ENCODE assay signal across 8 cellular contexts in the genomic region with DNA sequence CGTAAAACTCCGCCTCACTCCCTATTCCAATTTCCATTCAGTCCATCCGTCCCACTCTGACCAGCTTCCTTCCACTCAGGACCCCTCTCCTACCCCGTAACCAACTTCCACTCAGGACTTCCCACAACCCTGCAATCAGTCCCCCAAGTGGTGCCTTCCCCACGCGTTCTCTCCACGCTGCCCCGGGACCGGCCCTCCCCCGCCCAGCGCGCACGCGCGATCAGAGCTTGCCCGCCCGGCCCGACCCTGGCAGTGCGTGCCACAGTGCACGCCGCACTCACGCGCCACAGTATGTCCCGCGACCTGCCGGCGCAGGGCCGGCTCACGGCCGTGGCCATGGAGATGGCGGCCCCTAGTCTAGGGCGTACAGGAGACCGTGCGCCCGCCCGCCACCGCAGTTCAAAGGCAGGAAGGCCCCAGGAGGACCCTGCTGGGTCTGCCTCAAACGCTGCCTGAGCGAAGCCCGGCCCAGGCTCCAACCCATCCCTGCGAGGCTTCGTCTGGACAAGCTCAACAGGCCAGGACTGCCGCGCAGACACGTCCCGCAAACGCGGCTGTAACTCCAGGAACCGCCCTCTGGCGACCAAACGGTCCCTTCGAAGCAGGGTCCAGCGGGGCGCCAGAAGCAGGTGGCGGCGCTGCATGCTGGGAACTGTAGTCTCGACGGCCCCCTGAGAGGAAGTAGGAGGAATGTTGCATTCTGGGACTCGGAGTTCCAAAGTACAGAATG. TPM values are rescaled to one million over a fixed set of nuclear protein-coding genes. Genes with fewer than 3 reads are reported as not detected.
DNase-seq lines count a peak whose midpoint lies in the region; ATAC-seq, FAIRE-seq and TF ChIP-seq lines count a peak whose summit lies in the region.

A gene with protein sequence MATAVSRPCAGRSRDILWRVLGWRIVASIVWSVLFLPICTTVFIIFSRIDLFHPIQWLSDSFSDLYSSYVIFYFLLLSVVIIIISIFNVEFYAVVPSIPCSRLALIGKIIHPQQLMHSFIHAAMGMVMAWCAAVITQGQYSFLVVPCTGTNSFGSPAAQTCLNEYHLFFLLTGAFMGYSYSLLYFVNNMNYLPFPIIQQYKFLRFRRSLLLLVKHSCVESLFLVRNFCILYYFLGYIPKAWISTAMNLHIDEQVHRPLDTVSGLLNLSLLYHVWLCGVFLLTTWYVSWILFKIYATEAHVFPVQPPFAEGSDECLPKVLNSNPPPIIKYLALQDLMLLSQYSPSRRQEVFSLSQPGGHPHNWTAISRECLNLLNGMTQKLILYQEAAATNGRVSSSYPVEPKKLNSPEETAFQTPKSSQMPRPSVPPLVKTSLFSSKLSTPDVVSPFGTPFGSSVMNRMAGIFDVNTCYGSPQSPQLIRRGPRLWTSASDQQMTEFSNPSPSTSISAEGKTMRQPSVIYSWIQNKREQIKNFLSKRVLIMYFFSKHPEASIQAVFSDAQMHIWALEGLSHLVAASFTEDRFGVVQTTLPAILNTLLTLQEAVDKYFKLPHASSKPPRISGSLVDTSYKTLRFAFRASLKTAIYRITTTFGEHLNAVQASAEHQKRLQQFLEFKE (minus strand): TSS at position 373 of the 730 bp plus-strand sequence. CDS start 35 bp downstream, at position 338.

- H3K36me3 ChIP-seq in astrocyte (ENCODE audit: insufficient read depth, low read length), result no peaks in the 10 kb centered on the region
- no peaks in the 10 kb centered on the region for H3K36me3 ChIP-seq in aorta (ENCODE audit: control insufficient read depth in 1 of 2, insufficient read depth in 2 of 2, low read length in 1 of 2)

- no peaks in the 10 kb centered on the region for H3K27me3 ChIP-seq in astrocyte (ENCODE audit: insufficient read depth, low read length)
- H3K27me3 ChIP-seq in right cardiac atrium (ENCODE audit: control insufficient read depth, insufficient read depth), result no peaks in the 10 kb centered on the region
- H3K27me3 ChIP-seq in aorta (ENCODE audit: control insufficient read depth in 1 of 2, insufficient read depth in 2 of 2, low read length in 1 of 2), result no peaks in the 10 kb centered on the region

- no peaks in the 10 kb centered on the region for H3K27me3 Mint-ChIP-seq in astrocyte (ENCODE audit: low read depth, unreplicated experiment)

- DNase-seq in NCI-H2029 (lab: John Stamatoyannopoulos, UW) (peak; percentile 99), T-helper 22 cell (ENCODE audit: low read depth) (peak; percentile 86), astrocyte (ENCODE audit: low read depth) (peak; percentile 92), right cardiac atrium (peak; percentile 90 to 96 (median 95)), putamen (ENCODE audit: low spot score) (peak; percentile 98), aorta (peak; percentile 93 to 95)

- H3K27ac ChIP-seq in astrocyte (ENCODE audit: low read depth, low read length), result peak within 1 kb of the TSS; percentile 93
- H3K27ac ChIP-seq in right cardiac atrium (ENCODE audit: low read length), result peak within 1 kb of the TSS; percentile 99
- H3K27ac ChIP-seq in aorta (ENCODE audit: low read depth in 1 of 2, low read length in 2 of 2), result peak within 1 kb of the TSS; percentile 88 to 95

- WGBS in right cardiac atrium, result under 1% methylated on average over 59 of the region's 59 CpGs
- WGBS in aorta, 2 donors, result 0 to 1% methylated on average over 58 to 59 of the region's 59 CpGs

- ATAC-seq in GM18505 (IDR thresholded peaks at IDR 0.05; ENCODE audit: unreplicated experiment), result peak; percentile 82
- ATAC-seq in HG02973 (IDR thresholded peaks at IDR 0.05; ENCODE audit: unreplicated experiment), result peak; percentile 82
- peak; percentile 98 to 99 for ATAC-seq in right cardiac atrium
- peak; percentile 98 for ATAC-seq in aorta (ENCODE audit: low FRiP score)

- H3K4me3 Mint-ChIP-seq in astrocyte (ENCODE audit: unreplicated experiment), result peak within 1 kb of the TSS; percentile 96

- peak; percentile 75 for TF ChIP-seq POLR2A in GM18505 (IDR thresholded peaks at IDR 0.05; ENCODE audit: borderline replicate concordance, extremely low read depth, insufficient read depth, insufficient read length)

- peaks cover 23% of the 10 kb centered on the region for H3K4me1 ChIP-seq in astrocyte (ENCODE audit: insufficient read depth, low read length)
- H3K4me1 ChIP-seq in right cardiac atrium (ENCODE audit: control insufficient read depth, insufficient read depth, low read length), result peaks cover 5% of the 10 kb centered on the region
- H3K4me1 ChIP-seq in aorta (ENCODE audit: control insufficient read depth in 1 of 2, insufficient read depth in 2 of 2, low read length in 2 of 2), result peaks cover 0 to 4% of the 10 kb centered on the region in 2 donors

- no peaks in the 10 kb centered on the region for H3K4me1 Mint-ChIP-seq in astrocyte (ENCODE audit: low read depth, unreplicated experiment)

- H3K9ac ChIP-seq in astrocyte (ENCODE audit: low read length), result peak within 1 kb of the TSS; percentile 87

- TF ChIP-seq CTCF in astrocyte (IDR thresholded peaks at IDR 0.05; ENCODE audit: insufficient read depth, low read depth, low read length), result no peak

- H3K4me3 ChIP-seq in astrocyte (ENCODE audit: insufficient read depth, low read depth, low read length), result peak within 1 kb of the TSS; percentile 87
- peak within 1 kb of the TSS; percentile 49 for H3K4me3 ChIP-seq in right cardiac atrium (ENCODE audit: low read length)
- peak within 1 kb of the TSS; percentile 54 to 91 for H3K4me3 ChIP-seq in aorta (ENCODE audit: low read length in 2 of 2)

- peaks cover 3% of the 10 kb centered on the region for H3K9me3 ChIP-seq in astrocyte (ENCODE audit: insufficient read depth, low read depth, low read length)
- no peaks in the 10 kb centered on the region for H3K9me3 ChIP-seq in right cardiac atrium (ENCODE audit: control insufficient read depth, low read length)
- no peaks in the 10 kb centered on the region for H3K9me3 ChIP-seq in aorta (ENCODE audit: control insufficient read depth, low read length)

- peak; percentile 87 for FAIRE-seq in astrocyte (lab: Jason Lieb, UNC)

- intact Hi-C loops in right cardiac atrium (cut with DNase I) (no loop called here), aorta (cut with DNase I) (no loop called here)

- peak within 1 kb of the TSS; percentile 97 for H2AFZ ChIP-seq in astrocyte (ENCODE audit: low read depth, low read length)

- H3K4me2 ChIP-seq in astrocyte (ENCODE audit: low read length), result peak within 1 kb of the TSS; percentile 91

- H3K9me3 Mint-ChIP-seq in astrocyte (ENCODE audit: unreplicated experiment), result peaks cover 5% of the 10 kb centered on the region

- H3K36me3 Mint-ChIP-seq in astrocyte (ENCODE audit: low read depth, unreplicated experiment), result peaks cover 2% of the 10 kb centered on the region

- peak within 1 kb of the TSS; percentile 94 for H3K27ac Mint-ChIP-seq in astrocyte (ENCODE audit: unreplicated experiment)

- peaks cover 5% of the 10 kb centered on the region for H4K20me1 ChIP-seq in astrocyte (ENCODE audit: insufficient read depth, low read length)

- peaks cover 44% of the 10 kb centered on the region for H3K79me2 ChIP-seq in astrocyte (ENCODE audit: insufficient read depth, low read length)

RNA-seq across cellular contexts. Expression of the gene that starts here (rescaled TPM):
- total RNA-seq in astrocyte, result 14.1 and 14.8 TPM in 2 replicates
- total RNA-seq in right cardiac atrium, result 1 to 10 TPM; 5.0 to 8.5 (median 6.7) TPM
- 2.5 TPM for polyA plus RNA-seq in right cardiac atrium
- 1 to 10 TPM; 6.8 to 6.9 TPM for total RNA-seq in aorta
- 1 to 10 TPM; 2.6 to 3.3 TPM for polyA plus RNA-seq in aorta

Comparison
In these comparisons a context has a peak if more than half of its experiments do, and no peak if none do; other contexts are left out.
1. Peak in every context shown above with its lines: DNase-seq, ATAC-seq, H3K4me3 ChIP-seq and H3K27ac ChIP-seq.